ENCODE assay signal across 9 cellular contexts in the genomic region with DNA sequence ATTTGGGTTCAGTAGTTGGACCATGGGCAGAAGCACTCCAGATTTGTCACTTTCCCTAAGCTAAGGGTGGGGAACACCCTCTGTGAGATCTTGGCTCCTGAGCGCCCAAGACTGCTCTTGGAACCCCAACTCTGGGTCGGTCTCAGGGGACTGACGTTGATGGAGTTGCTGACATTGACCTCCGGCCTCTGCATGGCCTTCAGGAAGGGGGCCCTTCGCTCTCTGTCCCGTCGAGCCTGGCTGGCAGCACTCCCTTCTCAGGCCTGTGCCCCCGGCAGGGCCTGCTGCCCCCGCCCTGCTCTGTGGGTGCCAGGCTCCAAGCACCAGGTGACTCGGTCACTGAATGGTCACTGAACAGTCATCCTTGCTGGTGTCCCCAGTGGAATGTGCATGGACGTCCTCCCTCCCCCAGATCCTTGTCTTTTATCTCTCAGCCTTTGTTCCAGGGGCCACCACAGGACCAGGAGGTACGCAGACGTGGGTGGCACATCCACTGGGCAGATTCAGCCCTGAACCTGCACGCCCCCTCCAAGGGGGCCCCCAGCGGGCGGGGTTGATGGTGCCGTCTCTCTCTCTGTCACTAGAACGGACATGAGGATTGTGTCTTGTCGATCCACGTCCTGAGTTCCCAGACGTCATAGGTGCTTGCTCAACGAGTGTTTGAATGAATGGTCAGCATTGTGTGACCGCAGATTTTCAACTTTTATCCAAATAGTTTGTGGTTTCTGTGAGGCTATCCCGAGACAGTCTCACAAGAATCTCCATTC.
DNase-seq lines count a peak whose midpoint lies in the region; ATAC-seq and TF ChIP-seq lines count a peak whose summit lies in the region.
"Had no signal": no experiment of that assay in that cellular context is flagged by ENCODE, and none has a peak within 500 bp of the region (broad histone marks: within the 10 kb centered on the region; RNA-seq: fewer than 3 reads in every experiment).

No MANE protein-coding gene starts in this region.

- H3K9me3 ChIP-seq in lower lobe of right lung (no peaks in the 10 kb centered on the region), thymus (ENCODE audit: control insufficient read depth) (peaks cover 2% of the 10 kb centered on the region)

- ATAC-seq in lower lobe of right lung = no peak

- H3K27ac ChIP-seq in lower lobe of right lung = peak overlapping the region; percentile 81
- peak overlapping the region; percentile 92 for H3K27ac ChIP-seq in thymus (ENCODE audit: low read depth)

- no peak for TF ChIP-seq CTCF in astrocyte of the cerebellum (IDR thresholded peaks at IDR 0.05; ENCODE audit: low read depth, low read length, missing control alignments)
- TF ChIP-seq CTCF in lower lobe of right lung (IDR thresholded peaks at IDR 0.05) = no peak

- H3K4me3 ChIP-seq in astrocyte of the cerebellum (ENCODE audit: low read depth, low read length) = no peak overlapping the region
- peak overlapping the region; percentile 38 for H3K4me3 ChIP-seq in lower lobe of right lung
- H3K4me3 ChIP-seq in thymus (ENCODE audit: low read length) = peak overlapping the region; percentile 96

- 84% methylated on average over 24 of the region's 24 CpGs for WGBS in thymus

- DNase-seq in activated T-cell treated with anti-CD3 and anti-CD28 coated beads, Interleukin-2, amount 50 U/mL, for 1 hour = peak; percentile 37
- DNase-seq in activated T-cell treated with anti-CD3 and anti-CD28 coated beads for 4 hours (no peak), astrocyte of the cerebellum (ENCODE audit: low read depth) (peak; percentile 96), lower lobe of right lung (no peak), nucleus accumbens (lab: John Stamatoyannopoulos, UW) (no peak), MV-4-11 (lab: John Stamatoyannopoulos, UW) (no peak), T1000 (lab: John Stamatoyannopoulos, UW) (no peak)
- DNase-seq: foreskin fibroblast had no signal

- in situ Hi-C loops in astrocyte of the cerebellum (cut with HindIII; ENCODE audit: low sequenced_read_pairs) = loop anchor here (25.0 kb wide), 1 partner anchor 343 kb away; no protein-coding TSS in a partner anchor

- peaks cover 86% of the 10 kb centered on the region for H3K4me1 ChIP-seq in lower lobe of right lung
- peaks cover 61% of the 10 kb centered on the region for H3K4me1 ChIP-seq in thymus (ENCODE audit: control insufficient read depth, insufficient read depth, low read length)

- intact Hi-C loops in lower lobe of right lung (cut with DNase I) = no loop called here

- H3K27me3 ChIP-seq in lower lobe of right lung (ENCODE audit: low read depth) = no peaks in the 10 kb centered on the region
- no peaks in the 10 kb centered on the region for H3K27me3 ChIP-seq in thymus (ENCODE audit: control insufficient read depth, insufficient read depth)

- H3K36me3 ChIP-seq in lower lobe of right lung (no peaks in the 10 kb centered on the region), thymus (ENCODE audit: control insufficient read depth, insufficient read depth) (peaks cover 38% of the 10 kb centered on the region)

Comparison
In these comparisons a context has a peak if more than half of its experiments do, and no peak if none do; other contexts are left out.
1. DNase-seq: peak in activated T-cell treated with anti-CD3 and anti-CD28 coated beads, Interleukin-2, amount 50 U/mL, for 1 hour (single experiment) and astrocyte of the cerebellum (single experiment); none in activated T-cell treated with anti-CD3 and anti-CD28 coated beads for 4 hours (single experiment), lower lobe of right lung (single experiment), nucleus accumbens (0 of 56), MV-4-11 (single experiment) and T1000 (single experiment).